Comparison of ENCODE assay signal across 20 cellular contexts in genomic region chr5:107935641-107936040, GRCh38.
DNase-seq lines count a peak whose midpoint lies in the region; ATAC-seq and TF ChIP-seq lines count a peak whose summit lies in the region.
"Had no signal": no experiment of that assay in that cellular context is flagged by ENCODE, and none has a peak within 500 bp of the region (broad histone marks: within the 10 kb centered on the region; RNA-seq: fewer than 3 reads in every experiment).

No MANE protein-coding gene starts in this region.

- H3K27me3 ChIP-seq in Karpas-422 (ENCODE audit: low read length), result no peaks in the 10 kb centered on the region
- H3K27me3 ChIP-seq: BE2C, SJCRH30 had no signal

- no peak overlapping the region for H3K4me2 ChIP-seq in Karpas-422 (ENCODE audit: low read depth, low read length, poor library complexity, severe bottlenecking)

- no peaks in the 10 kb centered on the region for H3K79me2 ChIP-seq in Karpas-422 (ENCODE audit: low read length)

- H3K36me3 Mint-ChIP-seq in glutamatergic neuron (ENCODE audit: unreplicated experiment), result no peaks in the 10 kb centered on the region
- H3K36me3 Mint-ChIP-seq: CD4-positive, CD25-positive, alpha-beta regulatory T cell had no signal

- no peak overlapping the region for H3K9ac ChIP-seq in Karpas-422 (ENCODE audit: low read length)

- peak overlapping the region; percentile 68 for H3K4me3 Mint-ChIP-seq in glutamatergic neuron (ENCODE audit: unreplicated experiment)
- H3K4me3 Mint-ChIP-seq: CD4-positive, CD25-positive, alpha-beta regulatory T cell; T-helper 1 cell treated with Interleukin-12 subunit alpha and Interleukin-12 subunit beta and Interleukin-4 antibody, amounts not matched to agents 30 μg/mL and 1 μg/mL, for 36 hours had no signal

- no peaks in the 10 kb centered on the region for H3K9me3 ChIP-seq in Karpas-422 (ENCODE audit: low read length)
- H3K9me3 ChIP-seq: BE2C, Caco-2, HAP-1, SJCRH30 had no signal

- no peaks in the 10 kb centered on the region for H3K36me3 ChIP-seq in Karpas-422 (ENCODE audit: insufficient read depth, low read length)
- H3K36me3 ChIP-seq: BE2C, HAP-1, SJCRH30 had no signal

- no peak overlapping the region for H2AFZ ChIP-seq in Karpas-422 (ENCODE audit: low read length)

- no peaks in the 10 kb centered on the region for H3K9me2 ChIP-seq in Karpas-422 (replicated peaks; ENCODE audit: insufficient read depth, low read length)

- H3K9me3 Mint-ChIP-seq in glutamatergic neuron (ENCODE audit: unreplicated experiment), result peaks cover 12% of the 10 kb centered on the region
- H3K9me3 Mint-ChIP-seq: T-helper 1 cell treated with Interleukin-12 subunit alpha and Interleukin-12 subunit beta and Interleukin-4 antibody, amounts not matched to agents 30 μg/mL and 1 μg/mL, for 36 hours had no signal

- peak; percentile 41 for DNase-seq in NCI-H748 (lab: John Stamatoyannopoulos, UW; ENCODE audit: unreplicated experiment)
- DNase-seq in NCI-H748 treated with DMSO at 0.1 percent for 48 hours (lab: John Stamatoyannopoulos, UW), result no peak
- peak; percentile 23 to 79 for DNase-seq in NCI-H524 (lab: John Stamatoyannopoulos, UW)
- DNase-seq in glutamatergic neuron, result no peak
- DNase-seq in retina, result peak; percentile 52
- no peak for DNase-seq in Karpas-422
- no peak for DNase-seq in NCI-H1048 (lab: John Stamatoyannopoulos, UW)
- DNase-seq: BE2C; Caco-2; CD4-positive, CD25-positive, alpha-beta regulatory T cell; DMS53; EL; NCI-H1930; NCI-H510A; SJCRH30 had no signal

- H3K4me3 ChIP-seq in Karpas-422 (ENCODE audit: low read length), result no peak overlapping the region
- H3K4me3 ChIP-seq: HAP-1, K562, SJCRH30 had no signal

- peaks cover 7% of the 10 kb centered on the region for H3K27me3 Mint-ChIP-seq in glutamatergic neuron (ENCODE audit: unreplicated experiment)
- H3K27me3 Mint-ChIP-seq: CD4-positive, CD25-positive, alpha-beta regulatory T cell had no signal

- H3K4me1 Mint-ChIP-seq in glutamatergic neuron (ENCODE audit: low read depth, unreplicated experiment), result peaks cover 46% of the 10 kb centered on the region

- H3K4me1 ChIP-seq in Karpas-422 (ENCODE audit: low read length), result no peaks in the 10 kb centered on the region

- H3K27ac Mint-ChIP-seq in glutamatergic neuron (ENCODE audit: unreplicated experiment), result peak overlapping the region; percentile 80
- H3K27ac Mint-ChIP-seq: CD4-positive, CD25-positive, alpha-beta regulatory T cell; T-helper 1 cell treated with Interleukin-12 subunit alpha and Interleukin-12 subunit beta and Interleukin-4 antibody, amounts not matched to agents 30 μg/mL and 1 μg/mL, for 36 hours had no signal

- no peaks in the 10 kb centered on the region for H4K20me1 ChIP-seq in Karpas-422 (ENCODE audit: insufficient read depth, low read depth, low read length)

- no peak for TF ChIP-seq CTCF in glutamatergic neuron (IDR thresholded peaks at IDR 0.05; ENCODE audit: partially characterized antibody, unreplicated experiment)

- no peak overlapping the region for H3K27ac ChIP-seq in Karpas-422 (ENCODE audit: low read length)
- H3K27ac ChIP-seq: SJCRH30 had no signal

- no peak for ATAC-seq in HG03095 (IDR thresholded peaks at IDR 0.05; ENCODE audit: unreplicated experiment)
- ATAC-seq: K562, Panc1 had no signal

Comparison
In these comparisons a context has a peak if more than half of its experiments do, and no peak if none do; other contexts are left out.
1. DNase-seq: peak in NCI-H748 (single experiment), NCI-H524 (2 of 2) and retina (single experiment); none in NCI-H748 treated with DMSO at 0.1 percent for 48 hours (single experiment), glutamatergic neuron (single experiment), Karpas-422 (single experiment) and NCI-H1048 (single experiment).